In the genomic region with DNA sequence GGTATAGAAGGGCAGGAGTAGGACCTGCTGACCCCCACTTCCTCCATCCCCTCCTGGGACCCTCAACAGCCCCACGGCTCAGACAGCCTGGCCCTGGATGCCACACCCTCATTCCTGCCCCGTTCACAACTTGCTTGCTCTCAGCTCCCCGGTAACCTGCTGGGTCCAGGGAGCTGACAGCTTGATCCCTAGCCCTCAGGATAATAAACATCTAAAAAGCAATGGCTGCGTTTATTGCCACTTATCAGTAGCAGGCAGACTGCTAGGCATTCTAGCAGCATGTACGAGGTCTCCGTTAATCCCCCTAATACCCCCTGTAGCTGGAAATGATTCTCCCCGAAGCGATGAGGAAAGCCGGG, we compare ENCODE assay signal across 1 cellular context.
TF ChIP-seq lines count a peak whose summit lies in the region.

No MANE protein-coding gene starts in this region.

TF ChIP-seq in endothelial cell of umbilical vein, 7 proteins besides CTCF, POLR2A, EP300 and RAD21:
- no peak for TF ChIP-seq JUN (IDR thresholded peaks at IDR 0.05; ENCODE audit: borderline replicate concordance, insufficient read depth, insufficient read length, low read depth)
- no peak for TF ChIP-seq EZH2 (IDR thresholded peaks at IDR 0.05; ENCODE audit: borderline replicate concordance, low read depth, low read length, severe bottlenecking)
- TF ChIP-seq GATA2 (IDR thresholded peaks at IDR 0.05; ENCODE audit: insufficient read depth, insufficient read length, low read depth, low read length) = no peak
- TF ChIP-seq POLR2AphosphoS5 (IDR thresholded peaks at IDR 0.05; ENCODE audit: insufficient read depth, low read depth, low read length) = no peak
- TF ChIP-seq, protein P1, sequence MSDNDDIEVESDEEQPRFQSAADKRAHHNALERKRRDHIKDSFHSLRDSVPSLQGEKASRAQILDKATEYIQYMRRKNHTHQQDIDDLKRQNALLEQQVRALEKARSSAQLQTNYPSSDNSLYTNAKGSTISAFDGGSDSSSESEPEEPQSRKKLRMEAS (IDR thresholded peaks at IDR 0.05; ENCODE audit: insufficient read depth, insufficient read length) = no peak
- no peak for TF ChIP-seq MYC (IDR thresholded peaks at IDR 0.05; ENCODE audit: low read depth, low read length)
- TF ChIP-seq FOS (IDR thresholded peaks at IDR 0.05; ENCODE audit: borderline replicate concordance, insufficient read depth, low read length) = no peak
